ENCODE assay signal across 8 cellular contexts in the genomic region with DNA sequence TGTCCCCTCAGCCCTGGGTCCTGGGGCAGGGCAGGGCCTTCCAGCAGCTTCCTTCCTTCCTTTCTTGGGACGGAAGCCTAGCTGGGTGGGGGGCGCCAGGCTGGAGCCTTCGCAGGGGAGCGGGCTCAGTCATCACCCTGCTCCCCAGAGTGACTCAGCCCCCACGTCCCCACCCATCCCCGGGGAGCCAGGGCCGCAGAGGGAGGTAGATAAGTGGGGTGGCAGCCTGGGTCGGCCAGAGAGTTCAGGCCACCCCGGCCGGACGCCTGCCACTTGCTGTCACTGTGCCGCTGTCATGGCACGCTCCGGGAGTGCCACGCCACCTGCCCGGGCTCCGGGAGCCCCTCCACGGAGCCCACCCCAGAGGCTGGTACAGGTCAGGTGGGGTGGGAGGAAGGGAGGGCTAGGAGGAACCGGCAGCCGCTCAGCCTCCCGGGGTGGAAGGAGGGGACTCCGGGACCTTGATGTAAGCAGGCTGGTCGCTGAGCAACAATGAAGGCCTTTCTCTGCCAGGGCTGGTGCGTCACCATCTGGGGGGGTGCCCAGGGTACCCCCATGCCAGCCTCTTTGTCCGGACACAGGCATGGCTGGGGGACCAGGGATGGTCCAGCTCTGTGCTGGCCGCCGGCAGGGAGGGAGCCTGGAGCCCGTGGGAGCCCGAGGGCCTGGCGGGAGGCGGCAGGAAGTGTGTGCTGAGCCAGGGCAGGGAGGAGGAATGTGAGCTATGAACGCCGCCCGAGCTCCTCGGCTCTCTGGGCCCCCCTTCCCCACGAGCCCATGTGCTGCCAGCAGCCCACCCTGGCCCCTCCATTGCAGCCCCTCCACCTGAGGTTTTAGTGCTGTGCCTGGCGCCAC. TPM values are rescaled to one million over a fixed set of nuclear protein-coding genes. Genes with fewer than 3 reads are reported as not detected.
DNase-seq lines count a peak whose midpoint lies in the region; ATAC-seq and TF ChIP-seq lines count a peak whose summit lies in the region.

No MANE protein-coding gene starts in this region.

- peak overlapping the region; percentile 35 to 95 (median 72) for H3K4me3 ChIP-seq in heart left ventricle
- H3K4me3 ChIP-seq in prostate gland = peak overlapping the region in 1 of 2 donors; percentile 28

- ATAC-seq in activated B cell treated with CpG ODN at 0.5 μM for 24 hours (ENCODE audit: low read depth) (peak; percentile 45), heart left ventricle (peak; percentile 45 to 67 (median 56)), HG03432 (IDR thresholded peaks at IDR 0.05; ENCODE audit: unreplicated experiment) (no peak)

- H3K27me3 ChIP-seq in heart left ventricle (no peaks in the 10 kb centered on the region), prostate gland (replicated peaks; ENCODE audit: insufficient read depth) (no peaks in the 10 kb centered on the region)

- H3K4me1 ChIP-seq in heart left ventricle = peaks cover 3 to 91% (median 51%) of the 10 kb centered on the region in 12 donors
- H3K4me1 ChIP-seq in prostate gland (replicated peaks) = peaks cover 42% of the 10 kb centered on the region

- POLR2A ChIA-PET in activated B cell treated with CpG ODN at 0.5 μM for 24 hours (lab: Charles Lee) = interaction anchor here (0.5 to 1.5 kb wide), 3 partner anchors 14 to 301 kb away, joined by 3 to 4 read pairs (median 3); partner anchors contain the start of genes NTHL1, TRAF7 and TSC2

- intact Hi-C loops in activated B cell treated with CpG ODN at 0.5 μM for 24 hours (cut with micrococcal nuclease) = no loop called here
- intact Hi-C loops in heart left ventricle (cut with DNase I) = no loop called here
- intact Hi-C loops in prostate gland (cut with DNase I) = no loop called here

- H3K9me3 ChIP-seq in heart left ventricle = no peaks in the 10 kb centered on the region
- H3K9me3 ChIP-seq in prostate gland = no peaks in the 10 kb centered on the region

- H3K27ac ChIP-seq in heart left ventricle = peak overlapping the region; percentile 83 to 98 (median 94)
- H3K27ac ChIP-seq in prostate gland = peak overlapping the region; percentile 77 to 83

- H3K27ac Mint-ChIP-seq in activated B cell treated with CpG ODN at 0.5 μM for 24 hours = no peak overlapping the region

- peaks cover 2% of the 10 kb centered on the region for H3K4me1 Mint-ChIP-seq in activated B cell treated with CpG ODN at 0.5 μM for 24 hours

- 21 to 30% (median 28%) methylated on average over 5 to 37 of the region's 37 CpGs for WGBS in heart left ventricle, 4 donors
- WGBS in prostate gland = 27% methylated on average over 20 of the region's 37 CpGs

- no peak overlapping the region for H3K4me3 Mint-ChIP-seq in activated B cell treated with CpG ODN at 0.5 μM for 24 hours

- CTCF ChIA-PET in activated B cell treated with CpG ODN at 0.5 μM for 24 hours (lab: Charles Lee) = no interaction called here

- H3K36me3 ChIP-seq in heart left ventricle (peaks cover 2 to 69% (median 34%) of the 10 kb centered on the region in 9 donors), prostate gland (no peaks in the 10 kb centered on the region)

- TF ChIP-seq POLR2A in heart left ventricle (IDR thresholded peaks at IDR 0.05) = peak in 1 of 2 donors; percentile 70
- TF ChIP-seq POLR2A in prostate gland (IDR thresholded peaks at IDR 0.05) = no peak

- H3K36me3 Mint-ChIP-seq in activated B cell treated with CpG ODN at 0.5 μM for 24 hours (ENCODE audit: low read depth) = no peaks in the 10 kb centered on the region

- DNase-seq in COLO668 (lab: John Stamatoyannopoulos, UW; ENCODE audit: unreplicated experiment) (peak; percentile 48), activated B cell treated with CpG ODN at 0.5 μM for 24 hours (no peak), heart left ventricle (peak; percentile 78 to 89 (median 84)), prostate gland (ENCODE audit: low spot score) (no peak), NCI-H146 treated with DMSO at 0.1 percent for 48 hours (lab: John Stamatoyannopoulos, UW; ENCODE audit: unreplicated experiment) (no peak), NCI-H345 (lab: John Stamatoyannopoulos, UW) (no peak)
- no peak for DNase-seq in activated T-cell treated with anti-CD3 and anti-CD28 coated beads, Interleukin-2, amount 50 U/mL, for 1 hour

- H3K27me3 Mint-ChIP-seq in activated B cell treated with CpG ODN at 0.5 μM for 24 hours = peaks cover 6% of the 10 kb centered on the region

- no peak for TF ChIP-seq CTCF in activated B cell treated with CpG ODN at 0.5 μM for 24 hours (IDR thresholded peaks at IDR 0.05)
- no peak for TF ChIP-seq CTCF in heart left ventricle (IDR thresholded peaks at IDR 0.05)
- TF ChIP-seq CTCF in prostate gland (IDR thresholded peaks at IDR 0.05) = peak in 1 of 4 experiments; percentile 18

- H3K9me3 Mint-ChIP-seq in activated B cell treated with CpG ODN at 0.5 μM for 24 hours = no peaks in the 10 kb centered on the region

RNA-seq across cellular contexts. Expression of gene NHERF2, which starts 6.6 kb away (rescaled TPM):
- total RNA-seq in activated B cell treated with CpG ODN at 0.5 μM for 24 hours (0.56 and 0.93 TPM in 2 replicates), heart left ventricle (100 to 1,000 TPM; 124 to 496 (median 227) TPM), prostate gland (100 to 1,000 TPM; 118 to 170 TPM)
- polyA plus RNA-seq in heart left ventricle = 100 to 1,000 TPM; 213 to 396 TPM

RNA-seq across cellular contexts. Expression of gene NPW, which starts 13.7 kb away (rescaled TPM):
- total RNA-seq in activated B cell treated with CpG ODN at 0.5 μM for 24 hours (1.5 and 1.7 TPM in 2 replicates), heart left ventricle (under 1 TPM in 1 of 9 donors, not detected in 8; 0.69 TPM), prostate gland (1 to 10 TPM; 1.8 to 3.6 TPM)
- polyA plus RNA-seq in heart left ventricle = under 1 TPM in 1 of 2 donors, not detected in 1; 0.19 TPM

RNA-seq across cellular contexts. Expression of gene NTHL1, which starts 14.3 kb away (rescaled TPM):
- total RNA-seq in activated B cell treated with CpG ODN at 0.5 μM for 24 hours = 10.5 and 11.5 TPM in 2 replicates
- total RNA-seq in heart left ventricle = 10 to 100 TPM in 7 of 9 donors, 1 to 10 TPM in 2; 9.0 to 25.0 (median 11.7) TPM
- polyA plus RNA-seq in heart left ventricle = 10 to 100 TPM; 13.1 to 32.3 TPM
- 10 to 100 TPM; 16.4 to 24.9 TPM for total RNA-seq in prostate gland

RNA-seq across cellular contexts. Expression of gene TSC2, which starts 14.5 kb away (rescaled TPM):
- total RNA-seq in activated B cell treated with CpG ODN at 0.5 μM for 24 hours (130 and 139 TPM in 2 replicates), heart left ventricle (10 to 100 TPM; 48.4 to 94.5 (median 70.4) TPM), prostate gland (100 to 1,000 TPM in 1 of 2 donors, 10 to 100 TPM in 1; 86.3 to 168 TPM)
- polyA plus RNA-seq in heart left ventricle = 10 to 100 TPM; 33.3 to 44.8 TPM

RNA-seq across cellular contexts. Expression of gene ZNF598, which starts 23.7 kb away (rescaled TPM):
- total RNA-seq in activated B cell treated with CpG ODN at 0.5 μM for 24 hours = 56.4 and 59.3 TPM in 2 replicates
- total RNA-seq in heart left ventricle = 10 to 100 TPM; 10.9 to 47.4 (median 17.0) TPM
- 10 to 100 TPM in 1 of 2 donors, 1 to 10 TPM in 1; 9.4 to 33.8 TPM for polyA plus RNA-seq in heart left ventricle
- total RNA-seq in prostate gland = 10 to 100 TPM; 30.7 to 74.3 TPM

Comparison
In these comparisons a context has a peak if more than half of its experiments do, and no peak if none do; other contexts are left out.
1. DNase-seq: peak in COLO668 (single experiment) and heart left ventricle (5 of 5); none in activated B cell treated with CpG ODN at 0.5 μM for 24 hours (single experiment), prostate gland (single experiment), NCI-H146 treated with DMSO at 0.1 percent for 48 hours (single experiment), activated T-cell treated with anti-CD3 and anti-CD28 coated beads, Interleukin-2, amount 50 U/mL, for 1 hour (single experiment) and NCI-H345 (single experiment).
2. RNA of gene NHERF2, which starts 6.6 kb away (total RNA-seq): 124 to 496 TPM in heart left ventricle and 118 to 170 TPM in prostate gland; 0.56 to 0.93 TPM in activated B cell treated with CpG ODN at 0.5 μM for 24 hours; every median in the first group is over 10 times any median in the second.